Comparison of ENCODE assay signal across 20 cellular contexts in genomic region chr9:91190062-91190461, GRCh38.
DNase-seq lines count a peak whose midpoint lies in the region; ATAC-seq lines count a peak whose summit lies in the region.
"Had no signal": no experiment of that assay in that cellular context is flagged by ENCODE, and none has a peak within 500 bp of the region (broad histone marks: within the 10 kb centered on the region; RNA-seq: fewer than 3 reads in every experiment).

No MANE protein-coding gene starts in this region.

- peaks cover 23% of the 10 kb centered on the region for H3K36me3 Mint-ChIP-seq in activated CD4-positive, alpha-beta T cell treated with anti-CD3 and anti-CD28 coated beads for 36 hours (ENCODE audit: low read depth)
- peaks cover 26 to 47% of the 10 kb centered on the region in 2 donors for H3K36me3 Mint-ChIP-seq in activated naive CD4-positive, alpha-beta T cell treated with anti-CD3 and anti-CD28 coated beads, Interleukin-2, amount 50 U/mL, for 72 hours
- no peaks in the 10 kb centered on the region for H3K36me3 Mint-ChIP-seq in dendritic cell treated with granulocyte-macrophage colony-stimulating factor and Interleukin-4, amounts not matched to agents 40 ng/mL and 50 ng/mL, for 4 days (ENCODE audit: low read depth)
- H3K36me3 Mint-ChIP-seq in stimulated activated memory B cell treated with anti-CD40 and anti-IgM and Interleukin-4, amounts not matched to agents 10 μg/mL and 1 μg/mL and 100 μg/mL, for 72 hours = no peaks in the 10 kb centered on the region

- H3K4me1 ChIP-seq in Karpas-422 (ENCODE audit: low read length) = peaks cover 17% of the 10 kb centered on the region

- H3K4me1 Mint-ChIP-seq in activated CD4-positive, alpha-beta T cell treated with anti-CD3 and anti-CD28 coated beads for 36 hours = peaks cover 59% of the 10 kb centered on the region
- peaks cover 76% of the 10 kb centered on the region for H3K4me1 Mint-ChIP-seq in dendritic cell treated with granulocyte-macrophage colony-stimulating factor and Interleukin-4, amounts not matched to agents 40 ng/mL and 50 ng/mL, for 4 days (ENCODE audit: low read depth)
- peaks cover 74% of the 10 kb centered on the region for H3K4me1 Mint-ChIP-seq in stimulated activated memory B cell treated with anti-CD40 and anti-IgM and Interleukin-4, amounts not matched to agents 10 μg/mL and 1 μg/mL and 100 μg/mL, for 72 hours

- no peaks in the 10 kb centered on the region for H3K36me3 ChIP-seq in Karpas-422 (ENCODE audit: insufficient read depth, low read length)

- H3K27ac Mint-ChIP-seq in activated CD4-positive, alpha-beta T cell treated with anti-CD3 and anti-CD28 coated beads for 36 hours = peak overlapping the region; percentile 70
- H3K27ac Mint-ChIP-seq in activated naive CD4-positive, alpha-beta T cell treated with anti-CD3 and anti-CD28 coated beads, Interleukin-2, amount 50 U/mL, for 72 hours = peak overlapping the region; percentile 10 to 75
- peak overlapping the region; percentile 100 for H3K27ac Mint-ChIP-seq in dendritic cell treated with granulocyte-macrophage colony-stimulating factor and Interleukin-4, amounts not matched to agents 40 ng/mL and 50 ng/mL, for 4 days
- peak overlapping the region; percentile 98 for H3K27ac Mint-ChIP-seq in stimulated activated memory B cell treated with anti-CD40 and anti-IgM and Interleukin-4, amounts not matched to agents 10 μg/mL and 1 μg/mL and 100 μg/mL, for 72 hours
- H3K27ac Mint-ChIP-seq: B cell had no signal

- H3K4me3 Mint-ChIP-seq in activated CD4-positive, alpha-beta T cell treated with anti-CD3 and anti-CD28 coated beads for 36 hours = no peak overlapping the region
- H3K4me3 Mint-ChIP-seq in dendritic cell treated with granulocyte-macrophage colony-stimulating factor and Interleukin-4, amounts not matched to agents 40 ng/mL and 50 ng/mL, for 4 days = no peak overlapping the region
- H3K4me3 Mint-ChIP-seq in stimulated activated memory B cell treated with anti-CD40 and anti-IgM and Interleukin-4, amounts not matched to agents 10 μg/mL and 1 μg/mL and 100 μg/mL, for 72 hours = no peak overlapping the region
- H3K4me3 Mint-ChIP-seq: B cell had no signal

- no peaks in the 10 kb centered on the region for H3K9me2 ChIP-seq in Karpas-422 (replicated peaks; ENCODE audit: insufficient read depth, low read length)

- no peaks in the 10 kb centered on the region for H3K79me2 ChIP-seq in Karpas-422 (ENCODE audit: low read length)

- H3K27me3 Mint-ChIP-seq in activated CD4-positive, alpha-beta T cell treated with anti-CD3 and anti-CD28 coated beads for 36 hours = no peaks in the 10 kb centered on the region
- H3K27me3 Mint-ChIP-seq in dendritic cell treated with granulocyte-macrophage colony-stimulating factor and Interleukin-4, amounts not matched to agents 40 ng/mL and 50 ng/mL, for 4 days = no peaks in the 10 kb centered on the region
- H3K27me3 Mint-ChIP-seq in stimulated activated memory B cell treated with anti-CD40 and anti-IgM and Interleukin-4, amounts not matched to agents 10 μg/mL and 1 μg/mL and 100 μg/mL, for 72 hours = no peaks in the 10 kb centered on the region
- H3K27me3 Mint-ChIP-seq: B cell had no signal

- intact Hi-C loops in activated CD4-positive, alpha-beta T cell treated with anti-CD3 and anti-CD28 coated beads for 36 hours (cut with DNase I, micrococcal nuclease) = loop anchor here (5.0 to 10.0 kb wide), 3 partner anchors 157 to 1765 kb away; no protein-coding TSS in a partner anchor
- intact Hi-C loops in dendritic cell treated with granulocyte-macrophage colony-stimulating factor and Interleukin-4, amounts not matched to agents 40 ng/mL and 50 ng/mL, for 4 days (cut with micrococcal nuclease) = loop anchor here (2.0 to 5.0 kb wide), 2 partner anchors 13 to 153 kb away; no protein-coding TSS in a partner anchor

- POLR2A ChIA-PET in activated CD4-positive, alpha-beta T cell treated with anti-CD3 and anti-CD28 coated beads for 36 hours (lab: Charles Lee) = interaction anchor here (0.6 kb wide), 1 partner anchor 220 kb away, joined by 3 read pairs; no protein-coding TSS in a partner anchor

- H3K9ac ChIP-seq in Karpas-422 (ENCODE audit: low read length) = no peak overlapping the region

- CTCF ChIA-PET in activated CD4-positive, alpha-beta T cell treated with anti-CD3 and anti-CD28 coated beads for 36 hours (lab: Charles Lee) = interaction anchor here (0.8 to 1.7 kb wide), 3 partner anchors 18 to 156 kb away, joined by 4 read pairs; no protein-coding TSS in a partner anchor

- in situ Hi-C loops in G401 (cut with HindIII; ENCODE audit: low sequenced_read_pairs) = no loop called here

- H3K27ac ChIP-seq in Karpas-422 (ENCODE audit: low read length) = no peak overlapping the region

- H2AFZ ChIP-seq in Karpas-422 (ENCODE audit: low read length) = no peak overlapping the region

- no peak overlapping the region for H3K4me2 ChIP-seq in Karpas-422 (ENCODE audit: low read depth, low read length, poor library complexity, severe bottlenecking)

- H3K4me3 ChIP-seq in Karpas-422 (ENCODE audit: low read length) = no peak overlapping the region

- H3K9me3 ChIP-seq in Karpas-422 (ENCODE audit: low read length) = no peaks in the 10 kb centered on the region

- no peak for ATAC-seq in activated CD4-positive, alpha-beta T cell treated with anti-CD3 and anti-CD28 coated beads for 36 hours
- ATAC-seq in activated naive CD4-positive, alpha-beta T cell treated with anti-CD3 and anti-CD28 coated beads, Interleukin-2, amount 50 U/mL, for 72 hours = no peak
- ATAC-seq in stimulated activated memory B cell treated with anti-CD40 and anti-IgM and Interleukin-4, amounts not matched to agents 10 μg/mL and 1 μg/mL and 100 μg/mL, for 72 hours = no peak

- DNase-seq in activated CD4-positive, alpha-beta T cell treated with anti-CD3 and anti-CD28 coated beads for 36 hours = no peak
- DNase-seq in activated CD4-positive, alpha-beta T cell treated with anti-CD3 and anti-CD28 coated beads for 4 hours = no peak
- no peak for DNase-seq in activated naive CD4-positive, alpha-beta T cell treated with anti-CD3 and anti-CD28 coated beads, Interleukin-2, amount 50 U/mL, for 72 hours (ENCODE audit: low spot score in 2 of 2)
- no peak for DNase-seq in activated naive CD4-positive, alpha-beta T cell (lab: John Stamatoyannopoulos, UW)
- DNase-seq in Karpas-422 (no peak), G401 (ENCODE audit: low spot score) (no peak)
- DNase-seq: 8988T, DMS79 treated with DMSO at 0.1 percent for 48 hours, KBM-7, MV-4-11, NCI-H1417, NCI-H187, NCI-H2107, NCI-H2227 treated with DMSO at 0.1 percent for 48 hours, NCI-H510A treated with DMSO at 0.1 percent for 48 hours, NCI-H774, OCI-M1 had no signal

- H3K9me3 Mint-ChIP-seq in activated CD4-positive, alpha-beta T cell treated with anti-CD3 and anti-CD28 coated beads for 36 hours (ENCODE audit: low read depth) = peaks cover 17% of the 10 kb centered on the region
- peaks cover 4 to 25% of the 10 kb centered on the region in 2 donors for H3K9me3 Mint-ChIP-seq in activated naive CD4-positive, alpha-beta T cell treated with anti-CD3 and anti-CD28 coated beads, Interleukin-2, amount 50 U/mL, for 72 hours
- H3K9me3 Mint-ChIP-seq in dendritic cell treated with granulocyte-macrophage colony-stimulating factor and Interleukin-4, amounts not matched to agents 40 ng/mL and 50 ng/mL, for 4 days = peaks cover 11% of the 10 kb centered on the region
- peaks cover 5% of the 10 kb centered on the region for H3K9me3 Mint-ChIP-seq in stimulated activated memory B cell treated with anti-CD40 and anti-IgM and Interleukin-4, amounts not matched to agents 10 μg/mL and 1 μg/mL and 100 μg/mL, for 72 hours

- no peaks in the 10 kb centered on the region; the same call in 1 of the 2 replicates for H3K27me3 ChIP-seq in Karpas-422 (ENCODE audit: low read length)

- no peaks in the 10 kb centered on the region for H4K20me1 ChIP-seq in Karpas-422 (ENCODE audit: insufficient read depth, low read depth, low read length)

Comparison
In these comparisons a context has a peak if more than half of its experiments do, and no peak if none do; other contexts are left out.
1. H3K27ac Mint-ChIP-seq: peak in every context shown above with its lines; median percentile 100 in dendritic cell treated with granulocyte-macrophage colony-stimulating factor and Interleukin-4, amounts not matched to agents 40 ng/mL and 50 ng/mL, for 4 days; 98 in stimulated activated memory B cell treated with anti-CD40 and anti-IgM and Interleukin-4, amounts not matched to agents 10 μg/mL and 1 μg/mL and 100 μg/mL, for 72 hours; 70 in activated CD4-positive, alpha-beta T cell treated with anti-CD3 and anti-CD28 coated beads for 36 hours; 42 in activated naive CD4-positive, alpha-beta T cell treated with anti-CD3 and anti-CD28 coated beads, Interleukin-2, amount 50 U/mL, for 72 hours.